Comparison of ENCODE assay signal across 11 cellular contexts in genomic region chr6:168956141-168956838, GRCh38.
A peak's percentile ranks its signal among the peaks of the same experiment; 100 is the strongest.
DNase-seq lines count a peak whose midpoint lies in the region; ATAC-seq and TF ChIP-seq lines count a peak whose summit lies in the region.
"Had no signal": no experiment of that assay in that cellular context is flagged by ENCODE, and none has a peak within 500 bp of the region (broad histone marks: within the 10 kb centered on the region; RNA-seq: fewer than 3 reads in every experiment).

No MANE protein-coding gene starts in this region.

- in situ Hi-C loops in mammary epithelial cell (cut with MboI; ENCODE audit: low sequenced_read_pairs in 2 of 2): no loop called here

- no peaks in the 10 kb centered on the region for H3K9me3 ChIP-seq in mammary epithelial cell (replicated peaks; ENCODE audit: insufficient read depth, low read length)
- H3K9me3 ChIP-seq in left ventricle myocardium inferior (replicated peaks): no peaks in the 10 kb centered on the region
- H3K9me3 ChIP-seq: uterus had no signal

- H3K27me3 ChIP-seq in mammary epithelial cell (ENCODE audit: insufficient read depth, low read length): no peaks in the 10 kb centered on the region
- peaks cover 45% of the 10 kb centered on the region for H3K27me3 ChIP-seq in left ventricle myocardium inferior (ENCODE audit: low read depth)
- H3K27me3 ChIP-seq: uterus had no signal

- H3K4me1 Mint-ChIP-seq in MCF 10A (ENCODE audit: insufficient read depth, unreplicated experiment): peaks cover 11% of the 10 kb centered on the region
- no peaks in the 10 kb centered on the region for H3K4me1 Mint-ChIP-seq in stimulated activated effector memory CD8-positive, alpha-beta T cell treated with anti-CD3 and anti-CD28 coated beads, Interleukin-12 subunit alpha, Interleukin-12 subunit beta, amount 100 ng/mL, for 72 hours
- H3K4me1 Mint-ChIP-seq: activated naive CD8-positive, alpha-beta T cell treated with anti-CD3 and anti-CD28 coated beads, Interleukin-2, amount 50 U/mL, for 24 hours had no signal

- DNase-seq in mammary epithelial cell (peak; percentile 18), MCF 10A (ENCODE audit: unreplicated experiment) (no peak), NCI-H460 (ENCODE audit: extremely low read depth, low read depth) (peak; percentile 2), epithelial cell of esophagus (ENCODE audit: low read depth) (peak; percentile 2), NCI-H345 (lab: John Stamatoyannopoulos, UW) (no peak), left ventricle myocardium inferior (no peak)
- no peak for DNase-seq in stimulated activated effector memory CD8-positive, alpha-beta T cell treated with anti-CD3 and anti-CD28 coated beads, Interleukin-12 subunit alpha, Interleukin-12 subunit beta, amount 100 ng/mL, for 72 hours (ENCODE audit: low spot score in 2 of 2)
- DNase-seq: NCI-H446 treated with DMSO at 0.1 percent for 48 hours had no signal

- CTCF ChIA-PET in mammary epithelial cell (lab: Charles Lee; ENCODE audit: low non-redundant PET) (interaction anchor here (0.7 to 0.8 kb wide), 2 partner anchors 268 to 1448 kb away, joined by 3 to 10 read pairs; no protein-coding TSS in a partner anchor), MCF 10A (lab: Yijun Ruan, JAX) (interaction anchor here (0.7 to 2.3 kb wide), 20 partner anchors 10 to 1575 kb away, joined by 3 to 11 read pairs (median 4); no protein-coding TSS in a partner anchor)

- H3K36me3 Mint-ChIP-seq in MCF 10A (ENCODE audit: insufficient read depth, unreplicated experiment): no peaks in the 10 kb centered on the region
- H3K36me3 Mint-ChIP-seq in stimulated activated effector memory CD8-positive, alpha-beta T cell treated with anti-CD3 and anti-CD28 coated beads, Interleukin-12 subunit alpha, Interleukin-12 subunit beta, amount 100 ng/mL, for 72 hours: no peaks in the 10 kb centered on the region

- H3K4me1 ChIP-seq in mammary epithelial cell (ENCODE audit: insufficient read depth, low read length) (no peaks in the 10 kb centered on the region), left ventricle myocardium inferior (peaks cover 8% of the 10 kb centered on the region)

- no peak overlapping the region for H3K9ac ChIP-seq in mammary epithelial cell (ENCODE audit: insufficient read depth, low read length)

- no peak overlapping the region for H3K4me2 ChIP-seq in mammary epithelial cell (ENCODE audit: insufficient read depth, low read depth, low read length)

- no peaks in the 10 kb centered on the region for H4K20me1 ChIP-seq in mammary epithelial cell (ENCODE audit: insufficient read depth, low read length)

- H2AFZ ChIP-seq in mammary epithelial cell (ENCODE audit: low read depth, low read length): peak overlapping the region; percentile 34

- peak; percentile 32 for ATAC-seq in stimulated activated effector memory CD8-positive, alpha-beta T cell treated with anti-CD3 and anti-CD28 coated beads, Interleukin-12 subunit alpha, Interleukin-12 subunit beta, amount 100 ng/mL, for 72 hours
- ATAC-seq in GM21381 (IDR thresholded peaks at IDR 0.05; ENCODE audit: unreplicated experiment): no peak

- H3K36me3 ChIP-seq in mammary epithelial cell (ENCODE audit: insufficient read depth, low read length) (no peaks in the 10 kb centered on the region), left ventricle myocardium inferior (no peaks in the 10 kb centered on the region)
- H3K36me3 ChIP-seq: uterus had no signal

- no peaks in the 10 kb centered on the region for H3K27me3 Mint-ChIP-seq in MCF 10A (ENCODE audit: insufficient read depth, unreplicated experiment)

- no peaks in the 10 kb centered on the region for H3K79me2 ChIP-seq in mammary epithelial cell (ENCODE audit: insufficient read depth, low read length)

- dilution Hi-C loops in mammary epithelial cell (cut with HindIII; ENCODE audit: low sequenced_read_pairs): loop anchor here (5.0 kb wide), 1 partner anchor 39 kb away; no protein-coding TSS in a partner anchor

- intact Hi-C loops in mammary epithelial cell (cut with micrococcal nuclease): loop anchor here (2.0 to 5.0 kb wide), 4 partner anchors 531 to 871 kb away; partner anchors contain the start of genes C6orf120 and WDR27
- intact Hi-C loops in MCF 10A (cut with micrococcal nuclease): loop anchor here (2.0 to 10.0 kb wide), 7 partner anchors 61 to 1573 kb away; partner anchors contain the start of genes C6orf120 and WDR27
- intact Hi-C loops in left ventricle myocardium inferior (cut with micrococcal nuclease): no loop called here

- H3K9me3 Mint-ChIP-seq in MCF 10A (ENCODE audit: unreplicated experiment): no peaks in the 10 kb centered on the region
- no peaks in the 10 kb centered on the region for H3K9me3 Mint-ChIP-seq in stimulated activated effector memory CD8-positive, alpha-beta T cell treated with anti-CD3 and anti-CD28 coated beads, Interleukin-12 subunit alpha, Interleukin-12 subunit beta, amount 100 ng/mL, for 72 hours
- H3K9me3 Mint-ChIP-seq: activated naive CD8-positive, alpha-beta T cell treated with anti-CD3 and anti-CD28 coated beads, Interleukin-2, amount 50 U/mL, for 24 hours had no signal

- 47% methylated on average over 7 of the region's 7 CpGs for WGBS in mammary epithelial cell (ENCODE audit: low coverage, missing lambda C conversion rate)

- H3K27ac ChIP-seq in mammary epithelial cell (ENCODE audit: insufficient read depth, low read depth, low read length) (no peak overlapping the region), left ventricle myocardium inferior (replicated peaks) (no peak overlapping the region)
- H3K27ac ChIP-seq: uterus had no signal

- no peak overlapping the region for H3K27ac Mint-ChIP-seq in MCF 10A (ENCODE audit: low read depth, unreplicated experiment)
- no peak overlapping the region for H3K27ac Mint-ChIP-seq in stimulated activated effector memory CD8-positive, alpha-beta T cell treated with anti-CD3 and anti-CD28 coated beads, Interleukin-12 subunit alpha, Interleukin-12 subunit beta, amount 100 ng/mL, for 72 hours
- H3K27ac Mint-ChIP-seq: activated naive CD8-positive, alpha-beta T cell treated with anti-CD3 and anti-CD28 coated beads, Interleukin-2, amount 50 U/mL, for 24 hours had no signal

- TF ChIP-seq CTCF in mammary epithelial cell (conservative IDR thresholded peaks at IDR 0.05 in 1 of 2, IDR thresholded peaks at IDR 0.05 in 1 of 2; ENCODE audit: extremely low read depth in 1 of 2, insufficient read depth in 1 of 2, low read depth in 1 of 2, low read length in 2 of 2) (no peak), MCF 10A (IDR thresholded peaks at IDR 0.05; ENCODE audit: unreplicated experiment) (no peak), epithelial cell of esophagus (IDR thresholded peaks at IDR 0.05; ENCODE audit: insufficient read depth, low read depth, low read length, missing control alignments) (no peak), left ventricle myocardium inferior (IDR thresholded peaks at IDR 0.05; ENCODE audit: borderline replicate concordance) (no peak)

- POLR2A ChIA-PET in MCF 10A (lab: Yijun Ruan, JAX): interaction anchor here (0.8 to 1.7 kb wide), 3 partner anchors 11 to 52 kb away, joined by 3 to 7 read pairs (median 3); no protein-coding TSS in a partner anchor

- H3K4me3 ChIP-seq in mammary epithelial cell (replicated peaks in 1 of 3; ENCODE audit: insufficient read depth in 1 of 3, low read depth in 2 of 3, low read length in 3 of 3): no peak overlapping the region
- no peak overlapping the region for H3K4me3 ChIP-seq in epithelial cell of esophagus (ENCODE audit: low read length)
- H3K4me3 ChIP-seq in left ventricle myocardium inferior: no peak overlapping the region
- H3K4me3 ChIP-seq: uterus had no signal

- BruUV-seq in mammary epithelial cell (replicated peaks; lab: Mats Ljungman, UMichigan): no TSS peak
- BruUV-seq in MCF 10A (replicated peaks; lab: Mats Ljungman, UMichigan): no TSS peak

- H3K4me3 Mint-ChIP-seq in MCF 10A (ENCODE audit: unreplicated experiment): no peak overlapping the region
- no peak overlapping the region for H3K4me3 Mint-ChIP-seq in stimulated activated effector memory CD8-positive, alpha-beta T cell treated with anti-CD3 and anti-CD28 coated beads, Interleukin-12 subunit alpha, Interleukin-12 subunit beta, amount 100 ng/mL, for 72 hours
- H3K4me3 Mint-ChIP-seq: activated naive CD8-positive, alpha-beta T cell treated with anti-CD3 and anti-CD28 coated beads, Interleukin-2, amount 50 U/mL, for 24 hours had no signal

Comparison
In these comparisons a context has a peak if more than half of its experiments do, and no peak if none do; other contexts are left out.
1. DNase-seq: peak in mammary epithelial cell (single experiment), NCI-H460 (single experiment) and epithelial cell of esophagus (single experiment); none in MCF 10A (single experiment), stimulated activated effector memory CD8-positive, alpha-beta T cell treated with anti-CD3 and anti-CD28 coated beads, Interleukin-12 subunit alpha, Interleukin-12 subunit beta, amount 100 ng/mL, for 72 hours (0 of 2), NCI-H345 (single experiment) and left ventricle myocardium inferior (single experiment).